ENCODE assay signal across 31 cellular contexts in genomic region chr6:84304881-84305280, GRCh38.
"Had no signal": no experiment of that assay in that cellular context is flagged by ENCODE, and none has a peak within 500 bp of the region (broad histone marks: within the 10 kb centered on the region; RNA-seq: fewer than 3 reads in every experiment).

No MANE protein-coding gene starts in this region.

- H3K9me3 Mint-ChIP-seq: activated CD4-positive, alpha-beta memory T cell treated with anti-CD3 and anti-CD28 coated beads for 36 hours; activated CD4-positive, alpha-beta T cell treated with anti-CD3 and anti-CD28 coated beads, Interleukin-2, amount 10 ng/mL, durations not matched to agents 24 days and 14 days; activated naive CD4-positive, alpha-beta T cell treated with anti-CD3 and anti-CD28 coated beads, Interleukin-2, amount 50 U/mL, for 24 hours; activated naive CD8-positive, alpha-beta T cell treated with anti-CD3 and anti-CD28 coated beads for 36 hours; activated naive CD8-positive, alpha-beta T cell treated with anti-CD3 and anti-CD28 coated beads, Interleukin-2, amount 50 U/mL, for 24 hours; activated T-helper 1 cell treated with anti-CD3 and anti-CD28 coated beads, Interleukin-12 subunit alpha, Interleukin-12 subunit beta, Interleukin-2, Interleukin-4 antibody, amounts not matched to agents 30 ng/mL and 10 ng/mL and 1 ng/mL, durations not matched to agents 14 hours and 24 hours and 36 hours; activated T-helper 2 cell treated with anti-CD3 and anti-CD28 coated beads, Interferon-gamma antibody, Interleukin-2, Interleukin-4, amounts not matched to agents 10 μg/mL and 5 μg/mL and 100 μg/mL, durations not matched to agents 14 hours and 24 hours and 36 hours had no signal

- H3K4me1 Mint-ChIP-seq: activated CD4-positive, alpha-beta T cell treated with anti-CD3 and anti-CD28 coated beads for 36 hours; activated CD4-positive, alpha-beta T cell treated with anti-CD3 and anti-CD28 coated beads, Interleukin-2, amount 10 ng/mL, durations not matched to agents 24 days and 14 days; activated CD8-positive, alpha-beta memory T cell treated with anti-CD3 and anti-CD28 coated beads, Interleukin-2, amount 10 ng/mL, durations not matched to agents 7 days and 5 days; activated naive CD4-positive, alpha-beta T cell treated with anti-CD3 and anti-CD28 coated beads, Interleukin-2, amount 50 U/mL, for 24 hours; activated naive CD8-positive, alpha-beta T cell treated with anti-CD3 and anti-CD28 coated beads for 36 hours; activated naive CD8-positive, alpha-beta T cell treated with anti-CD3 and anti-CD28 coated beads, Interleukin-2, amount 50 U/mL, for 24 hours had no signal

- H3K36me3 Mint-ChIP-seq: activated CD4-positive, alpha-beta memory T cell treated with anti-CD3 and anti-CD28 coated beads for 36 hours; activated CD8-positive, alpha-beta memory T cell treated with anti-CD3 and anti-CD28 coated beads, Interleukin-2, amount 10 ng/mL, durations not matched to agents 7 days and 5 days; activated naive CD4-positive, alpha-beta T cell treated with anti-CD3 and anti-CD28 coated beads, Interleukin-2, amount 50 U/mL, for 24 hours; activated naive CD8-positive, alpha-beta T cell treated with anti-CD3 and anti-CD28 coated beads for 36 hours had no signal

- ATAC-seq: activated CD4-positive, alpha-beta T cell treated with anti-CD3 and anti-CD28 coated beads for 36 hours; activated CD8-positive, alpha-beta memory T cell treated with anti-CD3 and anti-CD28 coated beads, Interleukin-2, amount 10 ng/mL, durations not matched to agents 7 days and 5 days; activated CD8-positive, alpha-beta T cell treated with anti-CD3 and anti-CD28 coated beads, Interleukin-2, amount 10 ng/mL, durations not matched to agents 7 days and 5 days; activated naive CD8-positive, alpha-beta T cell treated with anti-CD3 and anti-CD28 coated beads, Interleukin-2, amount 50 U/mL, for 24 hours; body of pancreas; effector memory CD8-positive, alpha-beta T cell; gastroesophageal sphincter had no signal

- H3K27me3 ChIP-seq: adrenal gland, body of pancreas, esophagus muscularis mucosa, gastroesophageal sphincter had no signal

- H3K27ac Mint-ChIP-seq: activated CD4-positive, alpha-beta memory T cell treated with anti-CD3 and anti-CD28 coated beads for 36 hours; activated CD4-positive, alpha-beta T cell treated with anti-CD3 and anti-CD28 coated beads for 36 hours; activated CD4-positive, alpha-beta T cell treated with anti-CD3 and anti-CD28 coated beads, Interleukin-2, amount 10 ng/mL, durations not matched to agents 24 days and 14 days; activated CD8-positive, alpha-beta memory T cell treated with anti-CD3 and anti-CD28 coated beads, Interleukin-2, amount 10 ng/mL, durations not matched to agents 7 days and 5 days; activated CD8-positive, alpha-beta T cell treated with anti-CD3 and anti-CD28 coated beads, Interleukin-2, amount 10 ng/mL, durations not matched to agents 7 days and 5 days; activated naive CD4-positive, alpha-beta T cell treated with anti-CD3 and anti-CD28 coated beads for 36 hours; activated naive CD4-positive, alpha-beta T cell treated with anti-CD3 and anti-CD28 coated beads, Interleukin-2, amount 50 U/mL, for 24 hours; activated naive CD8-positive, alpha-beta T cell treated with anti-CD3 and anti-CD28 coated beads for 36 hours; activated naive CD8-positive, alpha-beta T cell treated with anti-CD3 and anti-CD28 coated beads, Interleukin-2, amount 50 U/mL, for 24 hours; activated T-helper 1 cell treated with anti-CD3 and anti-CD28 coated beads, Interleukin-12 subunit alpha, Interleukin-12 subunit beta, Interleukin-2, Interleukin-4 antibody, amounts not matched to agents 30 ng/mL and 10 ng/mL and 1 ng/mL, durations not matched to agents 14 hours and 24 hours and 36 hours; activated T-helper 2 cell treated with anti-CD3 and anti-CD28 coated beads, Interferon-gamma antibody, Interleukin-2, Interleukin-4, amounts not matched to agents 10 μg/mL and 5 μg/mL and 100 μg/mL, durations not matched to agents 14 hours and 24 hours and 36 hours; effector memory CD8-positive, alpha-beta T cell had no signal

- DNase-seq: activated CD4-positive, alpha-beta memory T cell treated with anti-CD3 and anti-CD28 coated beads for 36 hours; activated CD4-positive, alpha-beta T cell treated with anti-CD3 and anti-CD28 coated beads for 36 hours; activated CD4-positive, alpha-beta T cell treated with anti-CD3 and anti-CD28 coated beads, Interleukin-2, amount 10 ng/mL, durations not matched to agents 24 days and 14 days; activated CD4-positive, CD25-positive, alpha-beta regulatory T cell; activated CD4-positive, CD25-positive, alpha-beta regulatory T cell treated with anti-CD3 and anti-CD28 coated beads, Interleukin-2, amount 50 U/mL, for 72 hours; activated CD8-positive, alpha-beta memory T cell treated with anti-CD3 and anti-CD28 coated beads, Interleukin-2, amount 10 ng/mL, durations not matched to agents 7 days and 5 days; activated CD8-positive, alpha-beta memory T cell treated with anti-CD3 and anti-CD28 coated beads, Interleukin-2, amount 50 U/mL, for 4 hours; activated CD8-positive, alpha-beta T cell treated with anti-CD3 and anti-CD28 coated beads, Interleukin-2, amount 10 ng/mL, durations not matched to agents 7 days and 5 days; activated effector memory CD4-positive, alpha-beta T cell treated with anti-CD3 and anti-CD28 coated beads, Interleukin-2, amount 50 U/mL, for 16 hours; activated naive CD4-positive, alpha-beta T cell treated with anti-CD3 and anti-CD28 coated beads for 36 hours; activated naive CD8-positive, alpha-beta T cell treated with anti-CD3 and anti-CD28 coated beads for 36 hours; activated naive CD8-positive, alpha-beta T cell treated with anti-CD3 and anti-CD28 coated beads, Interleukin-2, amount 50 U/mL, for 24 hours; activated T-cell treated with anti-CD3 and anti-CD28 coated beads, Interleukin-2, amount 50 U/mL, for 1 hour; activated T-cell treated with anti-CD3 and anti-CD28 coated beads, Interleukin-2, amount 50 U/mL, for 48 hours; adrenal gland; amygdala; aorta; body of pancreas; caudate nucleus; cortex of kidney; dermis blood vessel endothelial cell; effector CD4-positive, alpha-beta T cell; effector memory CD8-positive, alpha-beta T cell; erythroblast; foreskin melanocyte; T-helper 2 cell had no signal

- H3K27ac ChIP-seq: adrenal gland, body of pancreas, esophagus muscularis mucosa, gastroesophageal sphincter had no signal

- H3K4me3 Mint-ChIP-seq: activated CD4-positive, alpha-beta memory T cell treated with anti-CD3 and anti-CD28 coated beads for 36 hours; activated CD4-positive, alpha-beta T cell treated with anti-CD3 and anti-CD28 coated beads for 36 hours; activated CD4-positive, alpha-beta T cell treated with anti-CD3 and anti-CD28 coated beads, Interleukin-2, amount 10 ng/mL, durations not matched to agents 24 days and 14 days; activated CD8-positive, alpha-beta memory T cell treated with anti-CD3 and anti-CD28 coated beads, Interleukin-2, amount 10 ng/mL, durations not matched to agents 7 days and 5 days; activated CD8-positive, alpha-beta T cell treated with anti-CD3 and anti-CD28 coated beads, Interleukin-2, amount 10 ng/mL, durations not matched to agents 7 days and 5 days; activated naive CD4-positive, alpha-beta T cell treated with anti-CD3 and anti-CD28 coated beads for 36 hours; activated naive CD4-positive, alpha-beta T cell treated with anti-CD3 and anti-CD28 coated beads, Interleukin-2, amount 50 U/mL, for 24 hours; activated naive CD8-positive, alpha-beta T cell treated with anti-CD3 and anti-CD28 coated beads for 36 hours; activated naive CD8-positive, alpha-beta T cell treated with anti-CD3 and anti-CD28 coated beads, Interleukin-2, amount 50 U/mL, for 24 hours; activated T-helper 1 cell treated with anti-CD3 and anti-CD28 coated beads, Interleukin-12 subunit alpha, Interleukin-12 subunit beta, Interleukin-2, Interleukin-4 antibody, amounts not matched to agents 30 ng/mL and 10 ng/mL and 1 ng/mL, durations not matched to agents 14 hours and 24 hours and 36 hours; effector memory CD8-positive, alpha-beta T cell had no signal

- H3K4me1 ChIP-seq: adrenal gland, body of pancreas, esophagus muscularis mucosa, gastroesophageal sphincter had no signal

- H3K4me3 ChIP-seq: adrenal gland, body of pancreas, esophagus muscularis mucosa, gastroesophageal sphincter had no signal

- H3K9me3 ChIP-seq: adrenal gland, body of pancreas, esophagus muscularis mucosa, gastroesophageal sphincter had no signal

- H3K27me3 Mint-ChIP-seq: activated CD4-positive, alpha-beta T cell treated with anti-CD3 and anti-CD28 coated beads, Interleukin-2, amount 10 ng/mL, durations not matched to agents 24 days and 14 days; activated CD8-positive, alpha-beta memory T cell treated with anti-CD3 and anti-CD28 coated beads, Interleukin-2, amount 10 ng/mL, durations not matched to agents 7 days and 5 days; activated naive CD4-positive, alpha-beta T cell treated with anti-CD3 and anti-CD28 coated beads, Interleukin-2, amount 50 U/mL, for 24 hours; activated naive CD8-positive, alpha-beta T cell treated with anti-CD3 and anti-CD28 coated beads, Interleukin-2, amount 50 U/mL, for 24 hours; effector memory CD8-positive, alpha-beta T cell had no signal

- H3K36me3 ChIP-seq: adrenal gland, esophagus muscularis mucosa, gastroesophageal sphincter had no signal
